In the genomic region with DNA sequence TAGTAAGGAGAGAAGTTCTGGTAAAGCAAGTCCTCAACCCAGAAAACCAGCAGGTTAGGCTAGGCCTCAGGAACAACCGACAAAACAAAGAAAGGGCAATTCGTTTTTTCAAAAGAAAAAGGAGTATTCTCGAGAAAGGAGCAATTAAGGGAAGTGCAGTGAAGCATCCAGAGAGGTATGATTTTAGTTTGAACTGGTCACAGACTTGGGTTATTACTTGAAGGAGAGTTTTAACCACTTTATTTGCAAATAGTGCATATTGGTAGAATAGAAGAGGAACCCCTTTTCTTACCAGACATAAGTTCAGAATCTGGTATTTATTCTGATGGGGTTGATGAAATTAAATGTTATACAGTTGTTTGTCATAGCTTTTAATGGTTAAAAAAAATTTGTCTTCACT, we compare ENCODE assay signal across 19 cellular contexts.
DNase-seq lines count a peak whose midpoint lies in the region; ATAC-seq lines count a peak whose summit lies in the region.
"Had no signal": no experiment of that assay in that cellular context is flagged by ENCODE, and none has a peak within 500 bp of the region (broad histone marks: within the 10 kb centered on the region; RNA-seq: fewer than 3 reads in every experiment).

No MANE protein-coding gene starts in this region.

- H3K9me3 Mint-ChIP-seq in stimulated activated naive B cell treated with anti-CD40 and anti-IgM and Interleukin-4, amounts not matched to agents 10 μg/mL and 1 μg/mL and 100 μg/mL, for 72 hours, result peaks cover 0 to 12% of the 10 kb centered on the region in 2 donors
- peaks cover 14% of the 10 kb centered on the region for H3K9me3 Mint-ChIP-seq in natural killer cell treated with Interleukin-12 subunit alpha and Interleukin-12 subunit beta and Interleukin-15 and Interleukin-18, amount 100 ng/mL, for 72 hours
- H3K9me3 Mint-ChIP-seq in activated CD4-positive, alpha-beta T cell treated with anti-CD3 and anti-CD28 coated beads, Interleukin-2, amount 10 ng/mL, durations not matched to agents 24 days and 14 days, result peaks cover 3% of the 10 kb centered on the region

- no peak overlapping the region for H3K27ac Mint-ChIP-seq in stimulated activated naive B cell treated with anti-CD40 and anti-IgM and Interleukin-4, amounts not matched to agents 10 μg/mL and 1 μg/mL and 100 μg/mL, for 72 hours
- H3K27ac Mint-ChIP-seq in natural killer cell treated with Interleukin-12 subunit alpha and Interleukin-12 subunit beta and Interleukin-15 and Interleukin-18, amount 100 ng/mL, for 72 hours, result no peak overlapping the region
- no peak overlapping the region for H3K27ac Mint-ChIP-seq in activated CD4-positive, alpha-beta T cell treated with anti-CD3 and anti-CD28 coated beads, Interleukin-2, amount 10 ng/mL, durations not matched to agents 24 days and 14 days
- H3K27ac Mint-ChIP-seq: CD4-positive, alpha-beta T cell; H9; T-helper 17 cell had no signal

- intact Hi-C loops in activated CD4-positive, alpha-beta T cell treated with anti-CD3 and anti-CD28 coated beads, Interleukin-2, amount 10 ng/mL, durations not matched to agents 24 days and 14 days (cut with micrococcal nuclease), result no loop called here

- no peaks in the 10 kb centered on the region for H3K36me3 Mint-ChIP-seq in stimulated activated naive B cell treated with anti-CD40 and anti-IgM and Interleukin-4, amounts not matched to agents 10 μg/mL and 1 μg/mL and 100 μg/mL, for 72 hours
- peaks cover 4% of the 10 kb centered on the region for H3K36me3 Mint-ChIP-seq in natural killer cell treated with Interleukin-12 subunit alpha and Interleukin-12 subunit beta and Interleukin-15 and Interleukin-18, amount 100 ng/mL, for 72 hours
- no peaks in the 10 kb centered on the region for H3K36me3 Mint-ChIP-seq in activated CD4-positive, alpha-beta T cell treated with anti-CD3 and anti-CD28 coated beads, Interleukin-2, amount 10 ng/mL, durations not matched to agents 24 days and 14 days (ENCODE audit: low read depth)

- no peaks in the 10 kb centered on the region for H3K4me1 Mint-ChIP-seq in stimulated activated naive B cell treated with anti-CD40 and anti-IgM and Interleukin-4, amounts not matched to agents 10 μg/mL and 1 μg/mL and 100 μg/mL, for 72 hours
- H3K4me1 Mint-ChIP-seq in natural killer cell treated with Interleukin-12 subunit alpha and Interleukin-12 subunit beta and Interleukin-15 and Interleukin-18, amount 100 ng/mL, for 72 hours (ENCODE audit: low read depth in 2 of 2), result no peaks in the 10 kb centered on the region
- H3K4me1 Mint-ChIP-seq in activated CD4-positive, alpha-beta T cell treated with anti-CD3 and anti-CD28 coated beads, Interleukin-2, amount 10 ng/mL, durations not matched to agents 24 days and 14 days, result no peaks in the 10 kb centered on the region
- H3K4me1 Mint-ChIP-seq: T-helper 17 cell had no signal

- no peak overlapping the region for H3K4me3 Mint-ChIP-seq in stimulated activated naive B cell treated with anti-CD40 and anti-IgM and Interleukin-4, amounts not matched to agents 10 μg/mL and 1 μg/mL and 100 μg/mL, for 72 hours
- H3K4me3 Mint-ChIP-seq in natural killer cell treated with Interleukin-12 subunit alpha and Interleukin-12 subunit beta and Interleukin-15 and Interleukin-18, amount 100 ng/mL, for 72 hours, result no peak overlapping the region
- no peak overlapping the region for H3K4me3 Mint-ChIP-seq in activated CD4-positive, alpha-beta T cell treated with anti-CD3 and anti-CD28 coated beads, Interleukin-2, amount 10 ng/mL, durations not matched to agents 24 days and 14 days
- H3K4me3 Mint-ChIP-seq: CD4-positive, alpha-beta T cell; H9; T-helper 17 cell had no signal

- H3K27me3 Mint-ChIP-seq in stimulated activated naive B cell treated with anti-CD40 and anti-IgM and Interleukin-4, amounts not matched to agents 10 μg/mL and 1 μg/mL and 100 μg/mL, for 72 hours, result no peaks in the 10 kb centered on the region
- H3K27me3 Mint-ChIP-seq in natural killer cell treated with Interleukin-12 subunit alpha and Interleukin-12 subunit beta and Interleukin-15 and Interleukin-18, amount 100 ng/mL, for 72 hours, result no peaks in the 10 kb centered on the region
- no peaks in the 10 kb centered on the region for H3K27me3 Mint-ChIP-seq in activated CD4-positive, alpha-beta T cell treated with anti-CD3 and anti-CD28 coated beads, Interleukin-2, amount 10 ng/mL, durations not matched to agents 24 days and 14 days

- DNase-seq in stimulated activated naive B cell treated with anti-CD40 and anti-IgM and Interleukin-4, amounts not matched to agents 10 μg/mL and 1 μg/mL and 100 μg/mL, for 72 hours, result no peak
- DNase-seq in natural killer cell treated with Interleukin-12 subunit alpha and Interleukin-12 subunit beta and Interleukin-15 and Interleukin-18, amount 100 ng/mL, for 72 hours (ENCODE audit: low spot score), result no peak
- no peak for DNase-seq in activated CD4-positive, alpha-beta T cell treated with anti-CD3 and anti-CD28 coated beads, Interleukin-2, amount 10 ng/mL, durations not matched to agents 24 days and 14 days
- DNase-seq: BE2C; CD4-positive, alpha-beta T cell; DMS79 treated with DMSO at 0.1 percent for 48 hours; H9; MG63; NCI-H1092; NCI-H146; NCI-H2081; NCI-H748 treated with DMSO at 0.1 percent for 48 hours; PC-9; SJCRH30; T-helper 17 cell had no signal

- ATAC-seq in GM18858 (IDR thresholded peaks at IDR 0.05; ENCODE audit: unreplicated experiment) (peak; percentile 93), HG02852 (IDR thresholded peaks at IDR 0.05; ENCODE audit: unreplicated experiment) (peak; percentile 85), HG03442 (IDR thresholded peaks at IDR 0.05; ENCODE audit: unreplicated experiment) (peak; percentile 57), HG03095 (IDR thresholded peaks at IDR 0.05; ENCODE audit: unreplicated experiment) (no peak)
- ATAC-seq in stimulated activated naive B cell treated with anti-CD40 and anti-IgM and Interleukin-4, amounts not matched to agents 10 μg/mL and 1 μg/mL and 100 μg/mL, for 72 hours (replicated peaks), result no peak
- ATAC-seq in natural killer cell treated with Interleukin-12 subunit alpha and Interleukin-12 subunit beta and Interleukin-15 and Interleukin-18, amount 100 ng/mL, for 72 hours, result no peak
- ATAC-seq: T-helper 17 cell had no signal

Comparison
In these comparisons a context has a peak if more than half of its experiments do, and no peak if none do; other contexts are left out.
1. ATAC-seq: peak in GM18858 (single experiment), HG02852 (single experiment) and HG03442 (single experiment); none in HG03095 (single experiment), stimulated activated naive B cell treated with anti-CD40 and anti-IgM and Interleukin-4, amounts not matched to agents 10 μg/mL and 1 μg/mL and 100 μg/mL, for 72 hours (0 of 2) and natural killer cell treated with Interleukin-12 subunit alpha and Interleukin-12 subunit beta and Interleukin-15 and Interleukin-18, amount 100 ng/mL, for 72 hours (0 of 2).